Comparison of ENCODE assay signal across 27 cellular contexts in genomic region chr9:111272571-111272970, GRCh38. TPM values are rescaled to one million over a fixed set of nuclear protein-coding genes. Genes with fewer than 3 reads are reported as not detected.
"Had no signal": no experiment of that assay in that cellular context is flagged by ENCODE, and none has a peak within 500 bp of the region (broad histone marks: within the 10 kb centered on the region; RNA-seq: fewer than 3 reads in every experiment).

No MANE protein-coding gene starts in this region.

- H3K4me1 ChIP-seq: adrenal gland, body of pancreas had no signal

- H3K36me3 ChIP-seq: adrenal gland had no signal

- FAIRE-seq: colon, frontal cortex had no signal

- H3K9me3 ChIP-seq: adrenal gland, body of pancreas had no signal

- H3K4me3 ChIP-seq: adrenal gland, body of pancreas had no signal

- H3K27ac ChIP-seq: adrenal gland, body of pancreas had no signal

- DNase-seq: activated CD4-positive, alpha-beta memory T cell treated with anti-CD3 and anti-CD28 coated beads for 36 hours; activated CD4-positive, alpha-beta T cell treated with anti-CD3 and anti-CD28 coated beads for 36 hours; activated CD4-positive, alpha-beta T cell treated with anti-CD3 and anti-CD28 coated beads, Interleukin-2, amount 10 ng/mL, durations not matched to agents 24 days and 14 days; activated CD4-positive, CD25-positive, alpha-beta regulatory T cell; activated CD4-positive, CD25-positive, alpha-beta regulatory T cell treated with anti-CD3 and anti-CD28 coated beads, Interleukin-2, amount 50 U/mL, for 72 hours; activated CD8-positive, alpha-beta memory T cell treated with anti-CD3 and anti-CD28 coated beads, Interleukin-2, amount 10 ng/mL, durations not matched to agents 7 days and 5 days; activated CD8-positive, alpha-beta memory T cell treated with anti-CD3 and anti-CD28 coated beads, Interleukin-2, amount 50 U/mL, for 4 hours; activated CD8-positive, alpha-beta T cell treated with anti-CD3 and anti-CD28 coated beads, Interleukin-2, amount 10 ng/mL, durations not matched to agents 7 days and 5 days; activated effector memory CD4-positive, alpha-beta T cell treated with anti-CD3 and anti-CD28 coated beads, Interleukin-2, amount 50 U/mL, for 16 hours; activated naive CD4-positive, alpha-beta T cell treated with anti-CD3 and anti-CD28 coated beads for 36 hours; activated naive CD8-positive, alpha-beta T cell treated with anti-CD3 and anti-CD28 coated beads for 36 hours; activated naive CD8-positive, alpha-beta T cell treated with anti-CD3 and anti-CD28 coated beads, Interleukin-2, amount 50 U/mL, for 24 hours; activated T-cell treated with anti-CD3 and anti-CD28 coated beads, Interleukin-2, amount 50 U/mL, for 1 hour; activated T-cell treated with anti-CD3 and anti-CD28 coated beads, Interleukin-2, amount 50 U/mL, for 48 hours; adrenal gland; amygdala; aorta; body of pancreas; caudate nucleus; cortex of kidney; effector CD8-positive, alpha-beta T cell; foreskin fibroblast; head of caudate nucleus; T-helper 2 cell had no signal

- ATAC-seq: activated CD4-positive, alpha-beta T cell treated with anti-CD3 and anti-CD28 coated beads for 36 hours; activated CD8-positive, alpha-beta memory T cell treated with anti-CD3 and anti-CD28 coated beads, Interleukin-2, amount 10 ng/mL, durations not matched to agents 7 days and 5 days; activated CD8-positive, alpha-beta T cell treated with anti-CD3 and anti-CD28 coated beads, Interleukin-2, amount 10 ng/mL, durations not matched to agents 7 days and 5 days; activated naive CD8-positive, alpha-beta T cell treated with anti-CD3 and anti-CD28 coated beads, Interleukin-2, amount 50 U/mL, for 24 hours; body of pancreas; esophagus mucosa had no signal

- H3K27me3 ChIP-seq: adrenal gland, body of pancreas had no signal

RNA-seq across cellular contexts. Expression of gene OR2K2, which starts 57.5 kb away (rescaled TPM):
- polyA plus RNA-seq: adrenal gland, aorta had no signal
